In the genomic region with DNA sequence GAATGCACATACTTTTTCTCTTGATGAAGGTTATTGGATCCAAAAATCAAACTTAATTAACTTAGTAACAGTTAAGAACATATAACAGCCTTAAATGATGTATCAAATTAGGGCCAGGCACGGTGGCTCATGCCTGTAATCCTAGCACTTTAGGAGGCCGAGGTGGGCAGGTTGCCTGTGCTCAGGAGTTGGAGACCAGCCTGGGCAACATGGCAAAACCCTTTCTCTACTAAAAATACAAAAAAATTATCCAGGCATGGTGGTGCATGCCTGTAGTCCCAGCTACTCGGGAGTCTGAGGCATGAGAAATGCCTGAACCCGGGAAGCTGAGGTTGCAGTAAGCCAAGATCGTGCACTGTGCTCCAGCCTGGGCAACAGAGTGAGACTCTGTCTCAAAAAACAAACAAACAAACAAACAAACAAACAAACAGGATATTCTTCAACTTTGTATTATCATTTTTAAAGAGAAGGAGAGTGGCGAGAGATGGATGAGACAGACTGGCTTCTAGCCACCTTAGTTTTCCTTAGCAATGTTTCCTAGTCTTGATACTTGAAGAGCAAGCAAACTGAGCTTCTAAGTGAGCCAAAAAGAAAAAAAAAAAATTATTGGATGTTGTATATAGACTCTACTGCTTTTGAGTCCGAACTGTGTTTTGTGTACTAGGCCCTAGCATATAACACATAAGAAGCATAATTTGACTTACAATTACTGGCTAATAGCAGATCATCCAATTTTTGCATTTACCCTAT, we compare ENCODE assay signal across 18 cellular contexts. TPM values are rescaled to one million over a fixed set of nuclear protein-coding genes. Genes with fewer than 3 reads are reported as not detected.
DNase-seq lines count a peak whose midpoint lies in the region; ATAC-seq, FAIRE-seq and TF ChIP-seq lines count a peak whose summit lies in the region.
"Had no signal": no experiment of that assay in that cellular context is flagged by ENCODE, and none has a peak within 500 bp of the region (broad histone marks: within the 10 kb centered on the region; RNA-seq: fewer than 3 reads in every experiment).

No MANE protein-coding gene starts in this region.

- H3K36me3 Mint-ChIP-seq in activated naive CD8-positive, alpha-beta T cell treated with anti-CD3 and anti-CD28 coated beads, Interleukin-2, amount 10 ng/mL, durations not matched to agents 7 days and 5 days = no peaks in the 10 kb centered on the region
- H3K36me3 Mint-ChIP-seq in activated naive CD8-positive, alpha-beta T cell treated with anti-CD3 and anti-CD28 coated beads for 36 hours = peaks cover 2% of the 10 kb centered on the region

- H3K4me3 Mint-ChIP-seq in activated naive CD8-positive, alpha-beta T cell treated with anti-CD3 and anti-CD28 coated beads, Interleukin-2, amount 10 ng/mL, durations not matched to agents 7 days and 5 days = no peak overlapping the region
- no peak overlapping the region for H3K4me3 Mint-ChIP-seq in activated naive CD8-positive, alpha-beta T cell treated with anti-CD3 and anti-CD28 coated beads for 36 hours

- H3K4me1 ChIP-seq in keratinocyte (ENCODE audit: control insufficient read depth, extremely low read depth, insufficient read depth, low read length) = peaks cover 21% of the 10 kb centered on the region

- no peaks in the 10 kb centered on the region for H3K9me3 Mint-ChIP-seq in activated naive CD8-positive, alpha-beta T cell treated with anti-CD3 and anti-CD28 coated beads, Interleukin-2, amount 10 ng/mL, durations not matched to agents 7 days and 5 days
- H3K9me3 Mint-ChIP-seq in activated naive CD8-positive, alpha-beta T cell treated with anti-CD3 and anti-CD28 coated beads for 36 hours = no peaks in the 10 kb centered on the region

- no peaks in the 10 kb centered on the region for H3K4me1 Mint-ChIP-seq in activated naive CD8-positive, alpha-beta T cell treated with anti-CD3 and anti-CD28 coated beads, Interleukin-2, amount 10 ng/mL, durations not matched to agents 7 days and 5 days
- no peaks in the 10 kb centered on the region for H3K4me1 Mint-ChIP-seq in activated naive CD8-positive, alpha-beta T cell treated with anti-CD3 and anti-CD28 coated beads for 36 hours

- peaks cover 3% of the 10 kb centered on the region for H4K20me1 ChIP-seq in keratinocyte (ENCODE audit: control insufficient read depth, extremely low read depth, insufficient read depth, low read length)

- H3K9me1 ChIP-seq in keratinocyte (ENCODE audit: control insufficient read depth, extremely low read depth, insufficient read depth, low read length) = peaks cover 3% of the 10 kb centered on the region

- H3K79me2 ChIP-seq in keratinocyte (ENCODE audit: control insufficient read depth, insufficient read depth, low read length) = peaks cover 87% of the 10 kb centered on the region

- dilution Hi-C loops in keratinocyte (cut with MboI; ENCODE audit: extremely low pct_ligation_motif_present, low sequenced_read_pairs) = no loop called here

- H3K27me3 Mint-ChIP-seq in activated naive CD8-positive, alpha-beta T cell treated with anti-CD3 and anti-CD28 coated beads, Interleukin-2, amount 10 ng/mL, durations not matched to agents 7 days and 5 days = no peaks in the 10 kb centered on the region
- H3K27me3 Mint-ChIP-seq in activated naive CD8-positive, alpha-beta T cell treated with anti-CD3 and anti-CD28 coated beads for 36 hours = no peaks in the 10 kb centered on the region

- TF ChIP-seq CTCF in keratinocyte (optimal IDR thresholded peaks at IDR 0.05 in 1 of 3, IDR thresholded peaks at IDR 0.05 in 1 of 3, conservative IDR thresholded peaks at IDR 0.05 in 1 of 3; ENCODE audit: extremely low read depth in 1 of 3, insufficient read depth in 2 of 3, low read length in 3 of 3) = no peak

- POLR2A ChIA-PET in activated naive CD8-positive, alpha-beta T cell treated with anti-CD3 and anti-CD28 coated beads, Interleukin-2, amount 10 ng/mL, durations not matched to agents 7 days and 5 days (lab: Charles Lee) = no interaction called here
- POLR2A ChIA-PET in HEK293T (lab: Yijun Ruan, JAX) = no interaction called here

- no peak overlapping the region for H2AFZ ChIP-seq in keratinocyte (ENCODE audit: control insufficient read depth, low read length)

- H3K4me3 ChIP-seq in keratinocyte (ENCODE audit: control insufficient read depth in 2 of 3, extremely low read depth in 1 of 3, insufficient read depth in 2 of 3, low read depth in 1 of 3, low read length in 3 of 3) = peak overlapping the region in 2 of 3 experiments; percentile 24 to 53
- H3K4me3 ChIP-seq: mucosa of descending colon, transverse colon had no signal

- FAIRE-seq in keratinocyte (lab: Jason Lieb, UNC) = no peak
- FAIRE-seq in RCC 7860 (lab: Jason Lieb, UNC) = no peak
- FAIRE-seq: GM19239 had no signal

- peak overlapping the region; percentile 39 for H3K27ac Mint-ChIP-seq in activated naive CD8-positive, alpha-beta T cell treated with anti-CD3 and anti-CD28 coated beads, Interleukin-2, amount 10 ng/mL, durations not matched to agents 7 days and 5 days
- no peak overlapping the region for H3K27ac Mint-ChIP-seq in activated naive CD8-positive, alpha-beta T cell treated with anti-CD3 and anti-CD28 coated beads for 36 hours

- CTCF ChIA-PET in HEK293T (lab: Yijun Ruan, JAX) = no interaction called here

- no peaks in the 10 kb centered on the region for H3K27me3 ChIP-seq in keratinocyte (ENCODE audit: control insufficient read depth, extremely low read depth, insufficient read depth, low read length)
- H3K27me3 ChIP-seq: transverse colon had no signal

- no peak for DNase-seq in activated naive CD8-positive, alpha-beta T cell treated with anti-CD3 and anti-CD28 coated beads, Interleukin-2, amount 10 ng/mL, durations not matched to agents 7 days and 5 days
- no peak for DNase-seq in activated naive CD8-positive, alpha-beta T cell treated with anti-CD3 and anti-CD28 coated beads for 36 hours
- peak; percentile 31 for DNase-seq in cerebellar cortex (ENCODE audit: low spot score)
- no peak for DNase-seq in keratinocyte (ENCODE audit: low read depth, low spot score)
- DNase-seq in RCC 7860 (ENCODE audit: low spot score) = no peak
- DNase-seq in HuH-7 (ENCODE audit: low spot score) = no peak
- no peak for DNase-seq in HEK293T (ENCODE audit: extremely low spot score)
- DNase-seq: activated CD4-positive, alpha-beta T cell treated with anti-CD3 and anti-CD28 coated beads, Interleukin-2, amount 50 U/mL, for 4 hours; effector memory CD4-positive, alpha-beta T cell; GF-D8; mucosa of descending colon; NCI-H2081; stimulated activated CD4-positive, alpha-beta T cell treated with anti-CD3 and anti-CD28 coated beads, Interleukin-1b, Interleukin-23, amount 100 ng/mL, for 48 hours; T-helper 9 cell; transverse colon had no signal

- H3K9me3 ChIP-seq in keratinocyte (ENCODE audit: control insufficient read depth, low read depth, low read length) = no peaks in the 10 kb centered on the region
- H3K9me3 ChIP-seq: mucosa of descending colon, transverse colon had no signal

- peaks cover 0 to 3% of the 10 kb centered on the region in 2 experiments for H3K36me3 ChIP-seq in keratinocyte (ENCODE audit: control insufficient read depth in 2 of 2, extremely low read depth in 1 of 2, insufficient read depth in 2 of 2, low read length in 2 of 2)
- H3K36me3 ChIP-seq: transverse colon had no signal

- peak overlapping the region; percentile 89 for H3K4me2 ChIP-seq in keratinocyte (ENCODE audit: control insufficient read depth, extremely low read depth, insufficient read depth, low read depth, low read length)

- ATAC-seq in activated naive CD8-positive, alpha-beta T cell treated with anti-CD3 and anti-CD28 coated beads, Interleukin-2, amount 10 ng/mL, durations not matched to agents 7 days and 5 days (ENCODE audit: low read depth) = no peak
- ATAC-seq in GM21515 (IDR thresholded peaks at IDR 0.05; ENCODE audit: unreplicated experiment) = no peak
- ATAC-seq: mucosa of descending colon had no signal

- peak overlapping the region; percentile 47 for H3K9ac ChIP-seq in keratinocyte (ENCODE audit: control insufficient read depth, extremely low read depth, insufficient read depth, low read length)

- peak overlapping the region; percentile 27 for H3K27ac ChIP-seq in keratinocyte (ENCODE audit: control insufficient read depth, insufficient read depth, low read length)
- H3K27ac ChIP-seq: 22Rv1, transverse colon had no signal

TF ChIP-seq in HEK293T, 16 proteins besides CTCF, POLR2A, EP300 and RAD21:
- no peak for TF ChIP-seq FOXM1 (IDR thresholded peaks at IDR 0.05; ENCODE audit: borderline replicate concordance)
- no peak for TF ChIP-seq SUZ12 (IDR thresholded peaks at IDR 0.05)
- TF ChIP-seq HDGF (IDR thresholded peaks at IDR 0.05; ENCODE audit: borderline replicate concordance) = no peak
- TF ChIP-seq ZNF384 (IDR thresholded peaks at IDR 0.05) = no peak
- no peak for TF ChIP-seq NFRKB (IDR thresholded peaks at IDR 0.05)
- TF ChIP-seq LEF1 (IDR thresholded peaks at IDR 0.05; ENCODE audit: borderline replicate concordance) = no peak
- no peak for TF ChIP-seq CTBP1 (IDR thresholded peaks at IDR 0.05; ENCODE audit: borderline replicate concordance)
- no peak for TF ChIP-seq FOXK2 (IDR thresholded peaks at IDR 0.05)

RNA-seq across cellular contexts. Expression of gene SPRED1, which starts 13.8 kb away (rescaled TPM):
- 1 to 10 TPM in 1 of 2 experiments, under 1 TPM in 1; 0.77 to 1.2 TPM for total RNA-seq in activated naive CD8-positive, alpha-beta T cell treated with anti-CD3 and anti-CD28 coated beads, Interleukin-2, amount 10 ng/mL, durations not matched to agents 7 days and 5 days
- 1 to 10 TPM; 3.2 TPM for total RNA-seq in activated naive CD8-positive, alpha-beta T cell treated with anti-CD3 and anti-CD28 coated beads for 36 hours
- 5.7 to 11.6 TPM (median 11.5 TPM) in 3 replicates for polyA plus RNA-seq in keratinocyte
- 3.9 TPM for polyA plus RNA-seq in keratinocyte (2011; ENCODE audit: low read depth)
- 6.3 and 9.9 TPM in 2 replicates for polyA plus RNA-seq in keratinocyte (2011; cell fraction: cytosol; rRNA removed)
- polyA plus RNA-seq in keratinocyte (2011; cell fraction: nucleus; rRNA removed) = 10.1 and 13.1 TPM in 2 replicates
- 3.9 and 16.6 TPM in 2 replicates for polyA plus RNA-seq in keratinocyte (2012; ENCODE audit: low replicate concordance)
- polyA minus RNA-seq in keratinocyte = 5.0 to 22.3 TPM (median 9.9 TPM) in 3 replicates
- 17.5 TPM for polyA minus RNA-seq in keratinocyte (2011; cell fraction: cytosol; rRNA and poly(A)+ RNA removed)
- 22.7 and 46.3 TPM in 2 replicates for polyA minus RNA-seq in keratinocyte (2011; cell fraction: nucleus; rRNA and poly(A)+ RNA removed)
